16 cellular contexts compared by ENCODE assay signal in the genomic region with DNA sequence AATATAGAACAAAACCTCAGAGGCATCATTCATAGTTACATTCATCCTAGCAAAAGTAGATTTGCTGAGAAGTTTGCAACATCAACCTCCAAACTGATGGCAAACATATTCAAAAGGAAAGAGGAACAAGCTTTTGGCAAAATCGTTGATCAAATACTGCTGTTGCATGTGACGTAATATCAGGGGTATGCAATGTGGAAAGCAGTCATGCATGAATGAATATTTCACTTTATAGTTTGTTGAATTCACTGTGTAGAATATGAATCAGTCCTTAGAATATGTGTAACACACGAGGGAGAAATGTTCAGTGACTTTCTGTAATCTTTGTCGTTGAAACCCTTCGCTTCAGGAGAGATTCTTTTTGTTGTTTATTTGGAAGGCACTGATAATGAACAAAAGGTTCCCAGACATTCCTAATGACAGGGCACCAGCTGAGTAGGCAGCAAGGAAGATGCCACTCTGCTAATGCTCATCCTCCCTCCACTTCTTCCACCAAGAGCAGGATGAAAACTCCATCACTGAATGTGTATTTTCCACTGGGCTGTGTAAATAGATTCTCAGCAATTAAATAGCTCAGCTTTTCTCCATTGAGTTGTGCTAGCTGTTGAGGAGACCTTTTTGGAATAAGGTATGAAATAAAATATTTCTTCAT.
DNase-seq lines count a peak whose midpoint lies in the region; ATAC-seq and TF ChIP-seq lines count a peak whose summit lies in the region.
"Had no signal": no experiment of that assay in that cellular context is flagged by ENCODE, and none has a peak within 500 bp of the region (broad histone marks: within the 10 kb centered on the region; RNA-seq: fewer than 3 reads in every experiment).

No MANE protein-coding gene starts in this region.

- no TSS peak for BruUV-seq in A673 (replicated peaks; lab: Mats Ljungman, UMichigan)

- no peaks in the 10 kb centered on the region for H3K36me3 ChIP-seq in A673 (ENCODE audit: insufficient read depth, low read length, poor library complexity, severe bottlenecking)
- no peaks in the 10 kb centered on the region for H3K36me3 ChIP-seq in esophagus squamous epithelium
- H3K36me3 ChIP-seq: heart right ventricle, WERI-Rb-1 had no signal

- no peaks in the 10 kb centered on the region for H3K9me3 Mint-ChIP-seq in activated naive CD8-positive, alpha-beta T cell treated with anti-CD3 and anti-CD28 coated beads for 36 hours
- H3K9me3 Mint-ChIP-seq: mesothelial cell of epicardium had no signal

- no peak for TF ChIP-seq POLR2A in esophagus squamous epithelium (IDR thresholded peaks at IDR 0.05)

- H3K9me3 ChIP-seq in A673 (ENCODE audit: low read depth, low read length, poor library complexity, severe bottlenecking) = no peaks in the 10 kb centered on the region
- H3K9me3 ChIP-seq in esophagus squamous epithelium = no peaks in the 10 kb centered on the region
- H3K9me3 ChIP-seq: heart right ventricle had no signal

- H3K27ac ChIP-seq in A673 (ENCODE audit: low read depth, low read length, poor library complexity, severe bottlenecking) (no peak overlapping the region), esophagus squamous epithelium (no peak overlapping the region)
- H3K27ac ChIP-seq: WERI-Rb-1 had no signal

- H3K4me3 Mint-ChIP-seq in activated naive CD8-positive, alpha-beta T cell treated with anti-CD3 and anti-CD28 coated beads for 36 hours = no peak overlapping the region
- H3K4me3 Mint-ChIP-seq: B cell, mesothelial cell of epicardium had no signal

- no peaks in the 10 kb centered on the region for H3K4me1 Mint-ChIP-seq in activated naive CD8-positive, alpha-beta T cell treated with anti-CD3 and anti-CD28 coated beads for 36 hours
- H3K4me1 Mint-ChIP-seq: mesothelial cell of epicardium had no signal

- H3K4me1 ChIP-seq in A673 (ENCODE audit: insufficient read depth, low read length, poor library complexity, severe bottlenecking) = peaks cover 11% of the 10 kb centered on the region
- peaks cover 0 to 10% (median 0%) of the 10 kb centered on the region in 3 donors for H3K4me1 ChIP-seq in esophagus squamous epithelium

- no peaks in the 10 kb centered on the region for H3K36me3 Mint-ChIP-seq in activated naive CD8-positive, alpha-beta T cell treated with anti-CD3 and anti-CD28 coated beads for 36 hours
- H3K36me3 Mint-ChIP-seq: mesothelial cell of epicardium had no signal

- POLR2A ChIA-PET in A673 (lab: Charles Lee; ENCODE audit: low non-redundant PET) = no interaction called here

- DNase-seq in A673 (ENCODE audit: low spot score) = peak; percentile 41
- peak; percentile 19 for DNase-seq in HFF-Myc (ENCODE audit: extremely low read depth, low read depth)
- DNase-seq in SIG-M5 treated with dmso at 0.1 percent for 504 hours (lab: John Stamatoyannopoulos, UW; ENCODE audit: unreplicated experiment) = peak; percentile 91
- peak; percentile 88 for DNase-seq in fibroblast of mammary gland (ENCODE audit: low read depth)
- no peak for DNase-seq in esophagus squamous epithelium (lab: John Stamatoyannopoulos, UW)
- no peak for DNase-seq in activated naive CD8-positive, alpha-beta T cell treated with anti-CD3 and anti-CD28 coated beads for 36 hours
- no peak for DNase-seq in activated CD4-positive, alpha-beta T cell treated with anti-CD3 and anti-CD28 coated beads for 4 hours
- DNase-seq: activated T-cell treated with anti-CD3 and anti-CD28 coated beads, Interleukin-2, amount 50 U/mL, for 48 hours; heart right ventricle; NCI-H1417; WERI-Rb-1 had no signal

- TF ChIP-seq CTCF in A673 (conservative IDR thresholded peaks at IDR 0.05; ENCODE audit: low read depth, low read length) = no peak
- TF ChIP-seq CTCF in HFF-Myc (IDR thresholded peaks at IDR 0.05; ENCODE audit: low read depth, low read length, missing control alignments) = no peak
- no peak for TF ChIP-seq CTCF in fibroblast of mammary gland (conservative IDR thresholded peaks at IDR 0.05; ENCODE audit: control insufficient read depth, insufficient read depth, low read depth, low read length)
- TF ChIP-seq CTCF in esophagus squamous epithelium (IDR thresholded peaks at IDR 0.05) = no peak

- no peak overlapping the region for H3K4me3 ChIP-seq in A673 (ENCODE audit: low read depth, low read length, poor library complexity, severe bottlenecking)
- no peak overlapping the region for H3K4me3 ChIP-seq in HFF-Myc (replicated peaks; ENCODE audit: low read depth, low read length)
- no peak overlapping the region for H3K4me3 ChIP-seq in fibroblast of mammary gland (ENCODE audit: control insufficient read depth, low read depth, low read length)
- H3K4me3 ChIP-seq in esophagus squamous epithelium = no peak overlapping the region
- H3K4me3 ChIP-seq: heart right ventricle had no signal

- H3K27me3 ChIP-seq in A673 (replicated peaks; ENCODE audit: insufficient read depth, low read depth, low read length, poor library complexity) (no peaks in the 10 kb centered on the region), esophagus squamous epithelium (no peaks in the 10 kb centered on the region)
- H3K27me3 ChIP-seq: heart right ventricle had no signal

- H3K27me3 Mint-ChIP-seq in activated naive CD8-positive, alpha-beta T cell treated with anti-CD3 and anti-CD28 coated beads for 36 hours = no peaks in the 10 kb centered on the region
- H3K27me3 Mint-ChIP-seq: B cell had no signal

- no peak for ATAC-seq in GM19328 (IDR thresholded peaks at IDR 0.05; ENCODE audit: unreplicated experiment)
- ATAC-seq: Panc1, sciatic nerve had no signal

- CTCF ChIA-PET in A673 (lab: Charles Lee) = no interaction called here

- H3K27ac Mint-ChIP-seq in activated naive CD8-positive, alpha-beta T cell treated with anti-CD3 and anti-CD28 coated beads for 36 hours = no peak overlapping the region
- H3K27ac Mint-ChIP-seq: B cell, mesothelial cell of epicardium had no signal

- intact Hi-C loops in A673 (cut with micrococcal nuclease; ENCODE audit: unreplicated experiment) (no loop called here), esophagus squamous epithelium (cut with DNase I) (no loop called here)

- 27 to 28% methylated on average over 5 of the region's 5 CpGs for WGBS in esophagus squamous epithelium, 2 donors

Comparison
In these comparisons a context has a peak if more than half of its experiments do, and no peak if none do; other contexts are left out.
1. DNase-seq: peak in A673 (single experiment), HFF-Myc (single experiment), SIG-M5 treated with dmso at 0.1 percent for 504 hours (single experiment) and fibroblast of mammary gland (single experiment); none in esophagus squamous epithelium (single experiment), activated naive CD8-positive, alpha-beta T cell treated with anti-CD3 and anti-CD28 coated beads for 36 hours (single experiment) and activated CD4-positive, alpha-beta T cell treated with anti-CD3 and anti-CD28 coated beads for 4 hours (0 of 2).